ENCODE assay signal across 1 cellular context in genomic region chr12:98456583-98457573, GRCh38.
TF ChIP-seq lines count a peak whose summit lies in the region.

No MANE protein-coding gene starts in this region.

TF ChIP-seq in HEK293, 187 proteins besides CTCF, POLR2A, EP300 and RAD21 (continued from another document):
- no peak for TF ChIP-seq INSM2 (tag by site-specific recombination; IDR thresholded peaks at IDR 0.05)
- no peak for TF ChIP-seq ZNF791 (tag by site-specific recombination; IDR thresholded peaks at IDR 0.05)
- TF ChIP-seq ZNF335 (tag by site-specific recombination; conservative IDR thresholded peaks at IDR 0.05): peak; percentile 78
- TF ChIP-seq ZNF24 (tag by site-specific recombination; IDR thresholded peaks at IDR 0.05): no peak
- TF ChIP-seq REST (tag by site-specific recombination; IDR thresholded peaks at IDR 0.05): peak; percentile 31; the same call in 1 of the 2 replicates
- 0 out of 2 replicates have a peak, but pooled peaks have one; percentile 25 for TF ChIP-seq ZNF10 (tag by site-specific recombination; IDR thresholded peaks at IDR 0.05)
- no peak for TF ChIP-seq ZNF658 (tag by site-specific recombination; IDR thresholded peaks at IDR 0.05)
- no peak for TF ChIP-seq ZNF202 (tag by site-specific recombination; IDR thresholded peaks at IDR 0.05; ENCODE audit: borderline replicate concordance)
- peak; percentile 59; the same call in 1 of the 2 replicates for TF ChIP-seq ZSCAN30 (tag by site-specific recombination; IDR thresholded peaks at IDR 0.05)
- TF ChIP-seq OSR2 (tag by site-specific recombination; IDR thresholded peaks at IDR 0.05): peak; percentile 11; the same call in 1 of the 2 replicates
- peak; percentile 81 for TF ChIP-seq ZBTB20 (tag by site-specific recombination; IDR thresholded peaks at IDR 0.05)
- no peak for TF ChIP-seq ZNF701 (tag by site-specific recombination; IDR thresholded peaks at IDR 0.05)
- TF ChIP-seq PRDM4 (tag by site-specific recombination; IDR thresholded peaks at IDR 0.05): no peak
- peak; percentile 74 for TF ChIP-seq ZNF660 (tag by site-specific recombination; IDR thresholded peaks at IDR 0.05)
- no peak for TF ChIP-seq ZNF211 (tag by site-specific recombination; IDR thresholded peaks at IDR 0.05; ENCODE audit: low read depth)
- TF ChIP-seq ZNF544 (tag by site-specific recombination; IDR thresholded peaks at IDR 0.05): no peak
- TF ChIP-seq ZNF341 (tag by site-specific recombination; IDR thresholded peaks at IDR 0.05; ENCODE audit: low read depth): peak; percentile 79
- peak; percentile 86 for TF ChIP-seq ZFHX2 (tag by site-specific recombination; conservative IDR thresholded peaks at IDR 0.05)
- no peak for TF ChIP-seq KLF16 (tag by site-specific recombination; IDR thresholded peaks at IDR 0.05)
- TF ChIP-seq ZNF561 (tag by site-specific recombination; IDR thresholded peaks at IDR 0.05; ENCODE audit: borderline replicate concordance): peak; percentile 78; the same call in 1 of the 2 replicates
- TF ChIP-seq ZNF239 (tag by site-specific recombination; IDR thresholded peaks at IDR 0.05): no peak
- no peak for TF ChIP-seq ZNF311 (tag by site-specific recombination; IDR thresholded peaks at IDR 0.05; ENCODE audit: borderline replicate concordance)
- TF ChIP-seq PRDM10 (tag by site-specific recombination; IDR thresholded peaks at IDR 0.05): peak; percentile 50; the same call in 1 of the 2 replicates
- no peak for TF ChIP-seq ZNF48 (tag by site-specific recombination; IDR thresholded peaks at IDR 0.05)
- TF ChIP-seq ZBTB44 (tag by site-specific recombination; IDR thresholded peaks at IDR 0.05): 0 out of 2 replicates have a peak, but pooled peaks have one; percentile 24
- TF ChIP-seq ZNF112 (tag by site-specific recombination; IDR thresholded peaks at IDR 0.05): no peak
- peak; percentile 76; the same call in 1 of the 2 replicates for TF ChIP-seq ZNF362 (tag by site-specific recombination; IDR thresholded peaks at IDR 0.05)
- peak; percentile 42 for TF ChIP-seq ZBTB26 (tag by site-specific recombination; optimal IDR thresholded peaks at IDR 0.05)
- peak; percentile 97 for TF ChIP-seq ZBTB48 (tag by site-specific recombination; IDR thresholded peaks at IDR 0.05)
- no peak for TF ChIP-seq ZNF785 (tag by site-specific recombination; IDR thresholded peaks at IDR 0.05)
- TF ChIP-seq GLIS1 (tag by site-specific recombination; IDR thresholded peaks at IDR 0.05): peak; percentile 32; the same call in 1 of the 2 replicates
